ENCODE assay signal across 1 cellular context in the genomic region with DNA sequence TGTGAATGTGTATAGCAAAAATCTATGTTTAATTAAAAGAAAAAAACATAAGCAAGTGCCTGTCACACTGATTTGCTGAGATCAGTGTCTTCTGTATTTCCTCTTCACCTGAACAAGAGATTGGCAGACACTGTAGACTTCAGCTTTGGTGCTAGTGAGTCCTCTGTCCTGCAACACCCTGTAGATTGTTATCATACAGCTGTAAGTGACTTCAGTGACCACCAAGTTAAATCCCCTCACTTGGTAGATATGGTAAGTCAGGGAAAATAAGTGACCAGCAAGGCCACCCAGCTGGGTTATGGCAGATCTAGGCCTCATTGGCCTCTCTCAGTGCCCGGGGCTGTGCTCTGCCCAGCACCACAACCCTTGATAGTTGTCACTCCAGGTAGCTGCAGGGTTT.
TF ChIP-seq lines count a peak whose summit lies in the region.

No MANE protein-coding gene starts in this region.

TF ChIP-seq in SK-N-SH treated with all-trans-retinoic acid at 6 μM for 48 hours, 23 proteins besides CTCF, POLR2A, EP300 and RAD21 (continued from another document):
- TF ChIP-seq RARB (CRISPR knock-in tag; IDR thresholded peaks at IDR 0.05): no peak
